Comparison of ENCODE assay signal across 8 cellular contexts in genomic region chr20:2663887-2664719, GRCh38. TPM values are rescaled to one million over a fixed set of nuclear protein-coding genes. Genes with fewer than 3 reads are reported as not detected.
DNase-seq lines count a peak whose midpoint lies in the region; ATAC-seq and TF ChIP-seq lines count a peak whose summit lies in the region.

Gene IDH3B, minus strand, starts transcription at chr20:2664216. Its CDS starts 28 bp downstream, at chr20:2664188.

- peak within 1 kb of the TSS; percentile 86 for H3K4me3 Mint-ChIP-seq in activated CD4-positive, alpha-beta T cell treated with anti-CD3 and anti-CD28 coated beads for 36 hours

- POLR2A ChIA-PET in activated CD4-positive, alpha-beta T cell treated with anti-CD3 and anti-CD28 coated beads for 36 hours (lab: Charles Lee), result interaction anchor here (0.6 to 2.7 kb wide), 5 partner anchors 9 to 579 kb away, joined by 3 to 19 read pairs (median 4); partner anchors contain the start of gene NOP56

- intact Hi-C loops in activated CD4-positive, alpha-beta T cell treated with anti-CD3 and anti-CD28 coated beads for 36 hours (cut with DNase I, micrococcal nuclease), result loop anchor here (1.0 to 5.0 kb wide), 6 partner anchors 12 to 457 kb away; partner anchors contain the start of genes NOP56 (in 2 of the 2), PCED1A (in 2 of the 2) and VPS16 (in 2 of the 2)

- no peak for TF ChIP-seq CTCF in AG10803 (conservative IDR thresholded peaks at IDR 0.05; ENCODE audit: low read length)
- no peak for TF ChIP-seq CTCF in choroid plexus epithelial cell (conservative IDR thresholded peaks at IDR 0.05; ENCODE audit: low read depth, low read length)

- peaks cover 22% of the 10 kb centered on the region for H3K4me1 Mint-ChIP-seq in activated CD4-positive, alpha-beta T cell treated with anti-CD3 and anti-CD28 coated beads for 36 hours

- CTCF ChIA-PET in activated CD4-positive, alpha-beta T cell treated with anti-CD3 and anti-CD28 coated beads for 36 hours (lab: Charles Lee), result interaction anchor here (0.5 to 1.7 kb wide), 5 partner anchors 9 to 386 kb away, joined by 3 to 6 read pairs (median 3); no protein-coding TSS in a partner anchor

- H3K4me3 ChIP-seq in AG10803 (ENCODE audit: low read length) (peak within 1 kb of the TSS; percentile 99), choroid plexus epithelial cell (ENCODE audit: low read depth, low read length) (peak within 1 kb of the TSS; percentile 94)

- peak within 1 kb of the TSS; percentile 97 for H3K27ac Mint-ChIP-seq in activated CD4-positive, alpha-beta T cell treated with anti-CD3 and anti-CD28 coated beads for 36 hours

- H3K27me3 Mint-ChIP-seq in activated CD4-positive, alpha-beta T cell treated with anti-CD3 and anti-CD28 coated beads for 36 hours, result no peaks in the 10 kb centered on the region

- peaks cover 20% of the 10 kb centered on the region for H3K36me3 Mint-ChIP-seq in activated CD4-positive, alpha-beta T cell treated with anti-CD3 and anti-CD28 coated beads for 36 hours (ENCODE audit: low read depth)

- DNase-seq in AG10803 (ENCODE audit: low read depth), result peak; percentile 92
- DNase-seq in NCI-H510A treated with DMSO at 0.1 percent for 48 hours (lab: John Stamatoyannopoulos, UW), result peak; percentile 95
- DNase-seq in activated CD4-positive, alpha-beta T cell treated with anti-CD3 and anti-CD28 coated beads for 36 hours, result peak; percentile 96
- peak; percentile 96 for DNase-seq in choroid plexus epithelial cell (ENCODE audit: low read depth)
- DNase-seq in kidney glomerular epithelial cell (lab: John Stamatoyannopoulos, UW), result peak; percentile 86
- DNase-seq in stimulated activated CD4-positive, alpha-beta T cell treated with anti-CD3 and anti-CD28 coated beads, Interleukin-1b, Interleukin-23, amount 100 ng/mL, for 1 hour (ENCODE audit: low read depth in 2 of 2), result peak; percentile 66 to 78

- no peaks in the 10 kb centered on the region for H3K9me3 Mint-ChIP-seq in activated CD4-positive, alpha-beta T cell treated with anti-CD3 and anti-CD28 coated beads for 36 hours (ENCODE audit: low read depth)

- ATAC-seq in GM19043 (IDR thresholded peaks at IDR 0.05; ENCODE audit: low read depth, unreplicated experiment) (peak; percentile 87), HG03432 (IDR thresholded peaks at IDR 0.05; ENCODE audit: unreplicated experiment) (peak; percentile 93)
- peak; percentile 99 for ATAC-seq in activated CD4-positive, alpha-beta T cell treated with anti-CD3 and anti-CD28 coated beads for 36 hours

RNA-seq across cellular contexts. Expression of gene IDH3B, which starts in this region (rescaled TPM):
- 100 to 1,000 TPM in 1 of 2 experiments, 10 to 100 TPM in 1; 92.4 to 115 TPM for total RNA-seq in activated CD4-positive, alpha-beta T cell treated with anti-CD3 and anti-CD28 coated beads for 36 hours

Comparison
In these comparisons a context has a peak if more than half of its experiments do, and no peak if none do; other contexts are left out.
1. Peak in every context shown above with its lines: DNase-seq, ATAC-seq and H3K4me3 ChIP-seq.